Comparison of ENCODE assay signal across 9 cellular contexts in the genomic region with DNA sequence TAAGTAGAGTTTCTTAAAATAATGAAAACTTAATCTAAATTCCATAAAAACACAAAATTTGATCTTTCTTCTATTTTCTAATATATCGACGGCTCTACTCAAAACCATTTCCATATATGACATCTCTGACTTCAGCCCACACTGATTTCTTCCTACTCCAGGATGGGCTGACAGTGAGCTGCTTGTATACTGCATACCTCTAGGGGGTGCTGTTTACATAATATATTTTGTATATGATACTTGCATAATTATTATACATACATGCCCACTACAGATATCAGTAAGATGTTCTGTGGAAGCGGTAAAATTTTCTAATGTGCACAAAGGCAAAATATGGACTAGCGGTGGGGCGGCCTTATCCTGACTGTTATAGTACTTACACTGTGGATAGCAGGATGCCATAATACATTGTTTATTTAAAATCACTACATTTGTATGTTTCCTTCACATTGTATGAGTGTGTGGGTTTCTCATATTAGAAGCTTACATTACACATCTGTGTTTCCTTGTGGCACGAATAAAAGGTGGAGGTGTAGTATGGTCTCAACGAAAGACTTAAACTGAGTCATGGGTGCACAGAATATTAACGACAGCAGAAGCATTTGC.
DNase-seq lines count a peak whose midpoint lies in the region; ATAC-seq, FAIRE-seq and TF ChIP-seq lines count a peak whose summit lies in the region.
"Had no signal": no experiment of that assay in that cellular context is flagged by ENCODE, and none has a peak within 500 bp of the region (broad histone marks: within the 10 kb centered on the region; RNA-seq: fewer than 3 reads in every experiment).

No MANE protein-coding gene starts in this region.

- no peaks in the 10 kb centered on the region for H3K9me3 ChIP-seq in osteoblast (ENCODE audit: low read depth, low read length)

- no peaks in the 10 kb centered on the region for H4K20me1 ChIP-seq in osteoblast (ENCODE audit: insufficient read depth, low read length)

- H2AFZ ChIP-seq in osteoblast (ENCODE audit: low read length): no peak overlapping the region

- H3K79me2 ChIP-seq in osteoblast (ENCODE audit: insufficient read depth, low read length): no peaks in the 10 kb centered on the region

- no peak for FAIRE-seq in D721Med (lab: Jason Lieb, UNC)

- H3K27me3 ChIP-seq in osteoblast (ENCODE audit: insufficient read depth, low read length): no peaks in the 10 kb centered on the region

- no peak for DNase-seq in D721Med (ENCODE audit: insufficient read length, low spot score)
- DNase-seq in NCI-H69 (lab: John Stamatoyannopoulos, UW): peak; percentile 65
- DNase-seq in cardiac fibroblast (ENCODE audit: low read depth in 2 of 2): peak; percentile 33 to 35
- no peak for DNase-seq in osteoblast (ENCODE audit: insufficient read length, low spot score, missing footprints)
- no peak for DNase-seq in NK-92 treated with Interleukin-12 subunit alpha and Interleukin-12 subunit beta, amount 100 ng/mL, for 24 hours (lab: John Stamatoyannopoulos, UW)
- DNase-seq: naive B cell had no signal

- no peaks in the 10 kb centered on the region for H3K4me1 ChIP-seq in osteoblast (ENCODE audit: insufficient read depth, low read length)

- H3K27ac ChIP-seq in osteoblast (ENCODE audit: low read depth, low read length): no peak overlapping the region

- ATAC-seq in GM19395 (IDR thresholded peaks at IDR 0.05; ENCODE audit: unreplicated experiment) (peak; percentile 98), HG03432 (IDR thresholded peaks at IDR 0.05; ENCODE audit: unreplicated experiment) (peak; percentile 94)
- ATAC-seq in activated CD4-positive, CD25-positive, alpha-beta regulatory T cell treated with anti-CD3 and anti-CD28 coated beads, Interleukin-2, amount 50 U/mL, for 24 hours: no peak

- H3K4me2 ChIP-seq in osteoblast (ENCODE audit: insufficient read depth, low read length): no peak overlapping the region

- H3K36me3 ChIP-seq in osteoblast (ENCODE audit: insufficient read depth, low read length): no peaks in the 10 kb centered on the region

- peak; percentile 77 for TF ChIP-seq CTCF in D721Med (IDR thresholded peaks at IDR 0.05; ENCODE audit: insufficient read depth, missing control alignments)
- peak; percentile 62 for TF ChIP-seq CTCF in cardiac fibroblast (IDR thresholded peaks at IDR 0.05; ENCODE audit: low read depth, low read length)
- TF ChIP-seq CTCF in osteoblast (IDR thresholded peaks at IDR 0.05; ENCODE audit: extremely low read depth, low read depth, low read length): peak; percentile 70

- no peak overlapping the region for H3K4me3 ChIP-seq in cardiac fibroblast (replicated peaks in 1 of 2; ENCODE audit: low read depth in 2 of 2, low read length in 2 of 2)
- no peak overlapping the region for H3K4me3 ChIP-seq in osteoblast (ENCODE audit: insufficient read depth, low read length)

Comparison
In these comparisons a context has a peak if more than half of its experiments do, and no peak if none do; other contexts are left out.
1. DNase-seq: peak in NCI-H69 (single experiment) and cardiac fibroblast (2 of 2); none in D721Med (single experiment), osteoblast (single experiment) and NK-92 treated with Interleukin-12 subunit alpha and Interleukin-12 subunit beta, amount 100 ng/mL, for 24 hours (single experiment).
2. ATAC-seq: peak in GM19395 (single experiment) and HG03432 (single experiment); none in activated CD4-positive, CD25-positive, alpha-beta regulatory T cell treated with anti-CD3 and anti-CD28 coated beads, Interleukin-2, amount 50 U/mL, for 24 hours (0 of 2).
3. Peak in every context shown above with its lines, with median percentiles within 50 percentile points of each other: CTCF ChIP-seq.